ENCODE assay signal across 24 cellular contexts in genomic region chr16:1560866-1561265, GRCh38. TPM values are rescaled to one million over a fixed set of nuclear protein-coding genes. Genes with fewer than 3 reads are reported as not detected.
DNase-seq lines count a peak whose midpoint lies in the region; ATAC-seq and TF ChIP-seq lines count a peak whose summit lies in the region.
"Had no signal": no experiment of that assay in that cellular context is flagged by ENCODE, and none has a peak within 500 bp of the region (broad histone marks: within the 10 kb centered on the region; RNA-seq: fewer than 3 reads in every experiment).

No MANE protein-coding gene starts in this region.

- H3K27me3 Mint-ChIP-seq in activated naive CD4-positive, alpha-beta T cell treated with anti-CD3 and anti-CD28 coated beads, Interleukin-2, amount 50 U/mL, for 24 hours = no peaks in the 10 kb centered on the region
- no peaks in the 10 kb centered on the region for H3K27me3 Mint-ChIP-seq in CD8-positive, alpha-beta memory T cell
- H3K27me3 Mint-ChIP-seq in activated T-helper 17 cell treated with anti-CD3 and anti-CD28 coated beads, Interleukin-2, amount 50 U/mL, for 72 hours = no peaks in the 10 kb centered on the region
- H3K27me3 Mint-ChIP-seq in nephron progenitor cell (ENCODE audit: low read depth, poor library complexity) = peaks cover 3% of the 10 kb centered on the region
- H3K27me3 Mint-ChIP-seq: memory B cell; stimulated activated naive CD8-positive, alpha-beta T cell treated with anti-CD3 and anti-CD28 coated beads, Interleukin-15, amount 100 ng/mL, for 72 hours had no signal

- no peak for ATAC-seq in activated T-helper 17 cell treated with anti-CD3 and anti-CD28 coated beads, Interleukin-2, amount 50 U/mL, for 72 hours (replicated peaks)
- ATAC-seq in GM21423 (IDR thresholded peaks at IDR 0.05; ENCODE audit: unreplicated experiment) = no peak
- ATAC-seq: left colon; stimulated activated naive CD8-positive, alpha-beta T cell treated with anti-CD3 and anti-CD28 coated beads, Interleukin-15, amount 100 ng/mL, for 72 hours had no signal

- no peak overlapping the region for H3K4me3 ChIP-seq in CD8-positive, alpha-beta memory T cell (ENCODE audit: low read length)
- H3K4me3 ChIP-seq: HAP-1, right lobe of liver, SJCRH30, spleen, vagina had no signal

- peak overlapping the region; percentile 87 for H3K27ac Mint-ChIP-seq in activated naive CD4-positive, alpha-beta T cell treated with anti-CD3 and anti-CD28 coated beads, Interleukin-2, amount 50 U/mL, for 24 hours
- H3K27ac Mint-ChIP-seq in CD8-positive, alpha-beta memory T cell = peak overlapping the region; percentile 35 to 77 (median 69)
- H3K27ac Mint-ChIP-seq in activated T-helper 17 cell treated with anti-CD3 and anti-CD28 coated beads, Interleukin-2, amount 50 U/mL, for 72 hours = peak overlapping the region; percentile 87
- peak overlapping the region; percentile 66 for H3K27ac Mint-ChIP-seq in nephron progenitor cell
- H3K27ac Mint-ChIP-seq: immature natural killer cell; memory B cell; stimulated activated naive CD8-positive, alpha-beta T cell treated with anti-CD3 and anti-CD28 coated beads, Interleukin-15, amount 100 ng/mL, for 72 hours had no signal

- no peaks in the 10 kb centered on the region for H3K36me3 ChIP-seq in CD8-positive, alpha-beta memory T cell (ENCODE audit: insufficient read depth, low read length)
- H3K36me3 ChIP-seq: HAP-1, SJCRH30 had no signal

- H3K4me1 Mint-ChIP-seq in activated naive CD4-positive, alpha-beta T cell treated with anti-CD3 and anti-CD28 coated beads, Interleukin-2, amount 50 U/mL, for 24 hours = peaks cover 45% of the 10 kb centered on the region
- H3K4me1 Mint-ChIP-seq in CD8-positive, alpha-beta memory T cell = peaks cover 21 to 44% (median 29%) of the 10 kb centered on the region in 3 donors
- H3K4me1 Mint-ChIP-seq in activated T-helper 17 cell treated with anti-CD3 and anti-CD28 coated beads, Interleukin-2, amount 50 U/mL, for 72 hours = peaks cover 15% of the 10 kb centered on the region
- peaks cover 10% of the 10 kb centered on the region for H3K4me1 Mint-ChIP-seq in nephron progenitor cell
- H3K4me1 Mint-ChIP-seq: immature natural killer cell had no signal

- no peak for TF ChIP-seq CTCF in nephron progenitor cell (IDR thresholded peaks at IDR 0.05)

- no peaks in the 10 kb centered on the region for H3K9me3 Mint-ChIP-seq in activated naive CD4-positive, alpha-beta T cell treated with anti-CD3 and anti-CD28 coated beads, Interleukin-2, amount 50 U/mL, for 24 hours
- H3K9me3 Mint-ChIP-seq in CD8-positive, alpha-beta memory T cell = no peaks in the 10 kb centered on the region
- peaks cover 3% of the 10 kb centered on the region for H3K9me3 Mint-ChIP-seq in activated T-helper 17 cell treated with anti-CD3 and anti-CD28 coated beads, Interleukin-2, amount 50 U/mL, for 72 hours
- H3K9me3 Mint-ChIP-seq in nephron progenitor cell = no peaks in the 10 kb centered on the region
- H3K9me3 Mint-ChIP-seq: immature natural killer cell; memory B cell; stimulated activated naive CD8-positive, alpha-beta T cell treated with anti-CD3 and anti-CD28 coated beads, Interleukin-15, amount 100 ng/mL, for 72 hours had no signal

- H3K27me3 ChIP-seq in CD8-positive, alpha-beta memory T cell (ENCODE audit: insufficient read depth, low read length, poor library complexity, severe bottlenecking) = no peaks in the 10 kb centered on the region
- H3K27me3 ChIP-seq: right lobe of liver, SJCRH30, spleen, vagina had no signal

- H3K4me3 Mint-ChIP-seq in activated naive CD4-positive, alpha-beta T cell treated with anti-CD3 and anti-CD28 coated beads, Interleukin-2, amount 50 U/mL, for 24 hours = peak overlapping the region; percentile 65
- H3K4me3 Mint-ChIP-seq in CD8-positive, alpha-beta memory T cell = peak overlapping the region in 1 of 7 donors; percentile 6
- peak overlapping the region; percentile 77 for H3K4me3 Mint-ChIP-seq in activated T-helper 17 cell treated with anti-CD3 and anti-CD28 coated beads, Interleukin-2, amount 50 U/mL, for 72 hours
- no peak overlapping the region for H3K4me3 Mint-ChIP-seq in nephron progenitor cell
- H3K4me3 Mint-ChIP-seq: immature natural killer cell; memory B cell; stimulated activated naive CD8-positive, alpha-beta T cell treated with anti-CD3 and anti-CD28 coated beads, Interleukin-15, amount 100 ng/mL, for 72 hours had no signal

- H3K9me3 ChIP-seq in CD8-positive, alpha-beta memory T cell (ENCODE audit: low read length) = no peaks in the 10 kb centered on the region
- H3K9me3 ChIP-seq: HAP-1, right lobe of liver, SJCRH30, spleen, vagina had no signal

- POLR2A ChIA-PET in CD8-positive, alpha-beta memory T cell (lab: Charles Lee) = interaction anchor here (0.7 kb wide), 1 partner anchor 11 kb away, joined by 3 read pairs; no protein-coding TSS in a partner anchor

- CTCF ChIA-PET in CD8-positive, alpha-beta memory T cell (lab: Charles Lee) = interaction anchor here (1.2 to 1.3 kb wide), 2 partner anchors 17 to 339 kb away, joined by 3 read pairs; no protein-coding TSS in a partner anchor

- no peak for DNase-seq in activated naive CD4-positive, alpha-beta T cell treated with anti-CD3 and anti-CD28 coated beads, Interleukin-2, amount 50 U/mL, for 16 hours
- no peak for DNase-seq in CD8-positive, alpha-beta memory T cell
- DNase-seq in nephron progenitor cell (no peak), G401 (ENCODE audit: low spot score) (no peak)
- DNase-seq: activated CD4-positive, alpha-beta T cell treated with anti-CD3 and anti-CD28 coated beads, Interleukin-2, amount 50 U/mL, for 4 hours; activated CD4-positive, CD25-positive, alpha-beta regulatory T cell; activated gamma-delta T cell treated with Interleukin-2 at 50 U/mL for 16 hours; aorta; effector CD4-positive, alpha-beta T cell; immature natural killer cell; left colon; NCI-H774; right lobe of liver; SJCRH30; spleen; stimulated activated CD4-positive, alpha-beta T cell treated with anti-CD3 and anti-CD28 coated beads, Interleukin-2, amount 100 ng/mL, for 24 hours; stimulated activated naive CD8-positive, alpha-beta T cell treated with anti-CD3 and anti-CD28 coated beads, Interleukin-15, amount 100 ng/mL, for 72 hours had no signal

- H3K4me1 ChIP-seq in CD8-positive, alpha-beta memory T cell (ENCODE audit: insufficient read depth, low read length) = peaks cover 35% of the 10 kb centered on the region
- H3K4me1 ChIP-seq: right lobe of liver, SJCRH30 had no signal

- no peak overlapping the region for H3K27ac ChIP-seq in CD8-positive, alpha-beta memory T cell (ENCODE audit: low read depth, low read length)
- H3K27ac ChIP-seq: epithelial cell of prostate, SJCRH30, vagina had no signal

- in situ Hi-C loops in G401 (cut with HindIII; ENCODE audit: low sequenced_read_pairs) = no loop called here

- no peaks in the 10 kb centered on the region for H3K36me3 Mint-ChIP-seq in activated naive CD4-positive, alpha-beta T cell treated with anti-CD3 and anti-CD28 coated beads, Interleukin-2, amount 50 U/mL, for 24 hours
- peaks cover 0 to 27% (median 0%) of the 10 kb centered on the region in 3 donors for H3K36me3 Mint-ChIP-seq in CD8-positive, alpha-beta memory T cell
- peaks cover 19% of the 10 kb centered on the region for H3K36me3 Mint-ChIP-seq in activated T-helper 17 cell treated with anti-CD3 and anti-CD28 coated beads, Interleukin-2, amount 50 U/mL, for 72 hours (ENCODE audit: low read depth)
- peaks cover 36% of the 10 kb centered on the region for H3K36me3 Mint-ChIP-seq in nephron progenitor cell (ENCODE audit: low read depth)

RNA-seq across cellular contexts. Expression of gene TMEM204, which starts 27.4 kb away (rescaled TPM):
- total RNA-seq in CD8-positive, alpha-beta memory T cell = 10 to 100 TPM; 27.1 to 30.9 TPM
- polyA plus RNA-seq in CD8-positive, alpha-beta memory T cell = 68.4 TPM
- total RNA-seq in activated T-helper 17 cell treated with anti-CD3 and anti-CD28 coated beads, Interleukin-2, amount 50 U/mL, for 72 hours = 10 to 100 TPM; 14.3 to 22.5 TPM
- total RNA-seq in G401 (2014; rRNA removed; shearing (Covaris generic)) = not detected in 2 replicates

RNA-seq across cellular contexts. Expression of gene IFT140, which starts 51.0 kb away (rescaled TPM):
- total RNA-seq in CD8-positive, alpha-beta memory T cell = 1 to 10 TPM; 6.1 to 8.4 TPM
- polyA plus RNA-seq in CD8-positive, alpha-beta memory T cell = 5.5 TPM
- total RNA-seq in activated T-helper 17 cell treated with anti-CD3 and anti-CD28 coated beads, Interleukin-2, amount 50 U/mL, for 72 hours = 10 to 100 TPM; 11.9 to 19.9 TPM
- total RNA-seq in G401 (2014; rRNA removed; shearing (Covaris generic)) = 30.5 and 37.3 TPM in 2 replicates

RNA-seq across cellular contexts. Expression of gene CRAMP1, which starts 51.3 kb away (rescaled TPM):
- total RNA-seq in CD8-positive, alpha-beta memory T cell = 10 to 100 TPM; 22.1 to 24.3 TPM
- polyA plus RNA-seq in CD8-positive, alpha-beta memory T cell = 3.0 TPM
- total RNA-seq in activated T-helper 17 cell treated with anti-CD3 and anti-CD28 coated beads, Interleukin-2, amount 50 U/mL, for 72 hours = 10 to 100 TPM; 12.0 to 20.6 TPM
- total RNA-seq in G401 (2014; rRNA removed; shearing (Covaris generic)) = 4.5 and 7.6 TPM in 2 replicates

Comparison
In these comparisons a context has a peak if more than half of its experiments do, and no peak if none do; other contexts are left out.
1. RNA of gene TMEM204, which starts 27.4 kb away (total RNA-seq): 27.1 to 30.9 TPM in CD8-positive, alpha-beta memory T cell and 14.3 to 22.5 TPM in activated T-helper 17 cell treated with anti-CD3 and anti-CD28 coated beads, Interleukin-2, amount 50 U/mL, for 72 hours; not detected in G401; every median in the first group is over 10 times any median in the second.
2. Peak in every context shown above with its lines, with median percentiles within 50 percentile points of each other: H3K27ac Mint-ChIP-seq.